In the genomic region with DNA sequence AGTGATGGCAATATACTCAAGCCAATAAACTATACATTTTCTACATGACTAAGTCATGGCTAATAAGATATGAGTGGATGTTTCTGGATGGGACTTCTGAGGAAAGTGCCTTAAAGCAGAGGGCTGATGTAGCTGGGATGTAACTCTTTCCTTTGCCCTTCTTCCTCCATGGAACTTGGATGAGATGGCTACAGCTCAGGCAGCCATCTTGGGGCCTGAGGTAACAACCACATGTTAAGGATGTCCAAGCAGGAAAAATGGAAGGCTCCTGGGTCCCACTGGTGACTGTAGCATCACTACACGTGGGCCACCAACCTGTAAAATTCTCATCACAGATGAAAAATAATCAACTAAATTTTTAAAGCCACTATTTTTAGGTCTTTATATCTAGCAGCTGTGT, we compare ENCODE assay signal across 27 cellular contexts.
"Had no signal": no experiment of that assay in that cellular context is flagged by ENCODE, and none has a peak within 500 bp of the region (broad histone marks: within the 10 kb centered on the region; RNA-seq: fewer than 3 reads in every experiment).

No MANE protein-coding gene starts in this region.

- H3K4me3 ChIP-seq: coronary artery, dorsolateral prefrontal cortex had no signal

- DNase-seq: activated CD4-positive, alpha-beta memory T cell treated with anti-CD3 and anti-CD28 coated beads, Interleukin-2, amount 10 ng/mL, durations not matched to agents 7 days and 5 days; activated CD4-positive, alpha-beta T cell treated with anti-CD3 and anti-CD28 coated beads for 1 hour; activated CD4-positive, alpha-beta T cell treated with anti-CD3 and anti-CD28 coated beads for 4 hours; activated CD4-positive, alpha-beta T cell treated with anti-CD3 and anti-CD28 coated beads, Interleukin-2, amount 10 ng/mL, durations not matched to agents 7 days and 5 days; activated CD4-positive, alpha-beta T cell treated with anti-CD3 and anti-CD28 coated beads, Interleukin-2, amount 50 U/mL, for 4 hours; activated CD4-positive, CD25-positive, alpha-beta regulatory T cell; activated CD8-positive, alpha-beta memory T cell treated with anti-CD3 and anti-CD28 coated beads, Interleukin-2, amount 50 U/mL, for 48 hours; activated gamma-delta T cell; activated naive CD4-positive, alpha-beta T cell; activated naive CD4-positive, alpha-beta T cell treated with anti-CD3 and anti-CD28 coated beads, Interleukin-2, amount 10 ng/mL, durations not matched to agents 7 days and 5 days; activated naive CD8-positive, alpha-beta T cell treated with anti-CD3 and anti-CD28 coated beads, Interleukin-2, amount 10 ng/mL, durations not matched to agents 7 days and 5 days; activated T-cell treated with anti-CD3 and anti-CD28 coated beads for 4 hours; activated T-cell treated with anti-CD3 and anti-CD28 coated beads, Interleukin-2, amount 50 U/mL, for 24 hours; activated T-cell treated with anti-CD3 and anti-CD28 coated beads, Interleukin-2, amount 50 U/mL, for 72 hours; brain microvascular endothelial cell; dorsolateral prefrontal cortex; effector memory CD4-positive, alpha-beta T cell; foreskin fibroblast; head of caudate nucleus; T1000; WERI-Rb-1 had no signal

- FAIRE-seq: astrocyte, bronchial epithelial cell, frontal cortex had no signal

- H3K27me3 ChIP-seq: brain microvascular endothelial cell, dorsolateral prefrontal cortex had no signal

- H3K36me3 ChIP-seq: brain microvascular endothelial cell, WERI-Rb-1 had no signal

- H3K27ac ChIP-seq: brain microvascular endothelial cell, coronary artery, dorsolateral prefrontal cortex, WERI-Rb-1 had no signal

- ATAC-seq: activated naive CD4-positive, alpha-beta T cell treated with anti-CD3 and anti-CD28 coated beads, Interleukin-2, amount 50 U/mL, for 72 hours; activated T-cell treated with anti-CD3 and anti-CD28 coated beads, Interleukin-2, amount 50 U/mL, for 72 hours; esophagus mucosa had no signal
